In the genomic region with DNA sequence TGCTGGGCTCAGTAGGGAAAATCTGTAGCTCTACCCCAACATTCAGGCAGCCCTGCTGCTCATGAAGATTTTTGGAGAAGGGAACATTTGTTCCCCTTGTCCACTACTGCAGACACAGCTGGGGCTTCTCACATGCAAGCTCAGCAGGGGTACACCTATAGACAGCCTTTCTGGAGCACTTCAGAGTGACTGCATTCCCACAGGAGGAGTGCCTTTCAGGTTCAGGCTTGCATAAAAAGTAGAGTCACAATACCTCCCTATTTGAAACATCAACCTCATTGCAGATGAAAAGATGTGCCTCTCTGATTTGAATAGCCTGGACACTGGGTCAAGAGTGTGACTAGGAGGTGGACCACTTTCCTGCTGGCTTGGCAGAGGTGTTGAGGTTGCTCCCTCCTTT, we compare ENCODE assay signal across 32 cellular contexts.
"Had no signal": no experiment of that assay in that cellular context is flagged by ENCODE, and none has a peak within 500 bp of the region (broad histone marks: within the 10 kb centered on the region; RNA-seq: fewer than 3 reads in every experiment).

No MANE protein-coding gene starts in this region.

- H3K9me3 ChIP-seq: adrenal gland, body of pancreas, colonic mucosa, esophagus squamous epithelium had no signal

- H3K27ac Mint-ChIP-seq: activated B cell treated with CpG ODN at 0.5 μM for 24 hours; activated CD8-positive, alpha-beta T cell treated with anti-CD3 and anti-CD28 coated beads for 36 hours; activated naive CD4-positive, alpha-beta T cell treated with anti-CD3 and anti-CD28 coated beads for 36 hours; activated naive CD4-positive, alpha-beta T cell treated with anti-CD3 and anti-CD28 coated beads, Interleukin-2, amount 50 U/mL, for 24 hours; activated naive CD8-positive, alpha-beta T cell treated with anti-CD3 and anti-CD28 coated beads for 36 hours; activated naive CD8-positive, alpha-beta T cell treated with anti-CD3 and anti-CD28 coated beads, Interleukin-2, amount 50 U/mL, for 24 hours; activated T-helper 1 cell treated with anti-CD3 and anti-CD28 coated beads, Interleukin-12 subunit alpha, Interleukin-12 subunit beta, Interleukin-2, Interleukin-4 antibody, amounts not matched to agents 30 ng/mL and 10 ng/mL and 1 ng/mL, durations not matched to agents 14 hours and 24 hours and 36 hours; activated T-helper 2 cell treated with anti-CD3 and anti-CD28 coated beads, Interferon-gamma antibody, Interleukin-2, Interleukin-4, amounts not matched to agents 10 μg/mL and 5 μg/mL and 100 μg/mL, durations not matched to agents 14 hours and 24 hours and 36 hours; endodermal cell; T-helper 17 cell; T-helper 2 cell treated with Interferon-gamma antibody and Interleukin-4, amounts not matched to agents 5 μg/mL and 100 μg/mL, for 36 hours had no signal

- H3K36me3 ChIP-seq: adrenal gland, cardiac muscle cell, colonic mucosa, esophagus squamous epithelium, WERI-Rb-1 had no signal

- H3K27me3 ChIP-seq: body of pancreas, cardiac muscle cell, colonic mucosa, esophagus squamous epithelium had no signal

- H3K4me1 Mint-ChIP-seq: activated B cell treated with CpG ODN at 0.5 μM for 24 hours; activated naive CD4-positive, alpha-beta T cell treated with anti-CD3 and anti-CD28 coated beads, Interleukin-2, amount 50 U/mL, for 24 hours; activated naive CD8-positive, alpha-beta T cell treated with anti-CD3 and anti-CD28 coated beads for 36 hours; activated naive CD8-positive, alpha-beta T cell treated with anti-CD3 and anti-CD28 coated beads, Interleukin-2, amount 50 U/mL, for 24 hours; endodermal cell; T-helper 17 cell had no signal

- H3K36me3 Mint-ChIP-seq: activated naive CD4-positive, alpha-beta T cell treated with anti-CD3 and anti-CD28 coated beads, Interleukin-2, amount 50 U/mL, for 24 hours; activated naive CD8-positive, alpha-beta T cell treated with anti-CD3 and anti-CD28 coated beads for 36 hours had no signal

- H3K4me3 Mint-ChIP-seq: activated B cell treated with CpG ODN at 0.5 μM for 24 hours; activated CD8-positive, alpha-beta T cell treated with anti-CD3 and anti-CD28 coated beads for 36 hours; activated naive CD4-positive, alpha-beta T cell treated with anti-CD3 and anti-CD28 coated beads for 36 hours; activated naive CD4-positive, alpha-beta T cell treated with anti-CD3 and anti-CD28 coated beads, Interleukin-2, amount 50 U/mL, for 24 hours; activated naive CD8-positive, alpha-beta T cell treated with anti-CD3 and anti-CD28 coated beads for 36 hours; activated naive CD8-positive, alpha-beta T cell treated with anti-CD3 and anti-CD28 coated beads, Interleukin-2, amount 50 U/mL, for 24 hours; activated T-cell treated with anti-CD3 and anti-CD28 coated beads, Interleukin-2, amount 50 U/mL, for 4 hours; activated T-helper 1 cell treated with anti-CD3 and anti-CD28 coated beads, Interleukin-12 subunit alpha, Interleukin-12 subunit beta, Interleukin-2, Interleukin-4 antibody, amounts not matched to agents 30 ng/mL and 10 ng/mL and 1 ng/mL, durations not matched to agents 14 hours and 24 hours and 36 hours; endodermal cell; T-helper 17 cell; T-helper 2 cell treated with Interferon-gamma antibody and Interleukin-4, amounts not matched to agents 5 μg/mL and 100 μg/mL, for 36 hours had no signal

- H3K9me3 Mint-ChIP-seq: activated B cell treated with CpG ODN at 0.5 μM for 24 hours; activated CD8-positive, alpha-beta T cell treated with anti-CD3 and anti-CD28 coated beads for 36 hours; activated naive CD4-positive, alpha-beta T cell treated with anti-CD3 and anti-CD28 coated beads for 36 hours; activated naive CD4-positive, alpha-beta T cell treated with anti-CD3 and anti-CD28 coated beads, Interleukin-2, amount 50 U/mL, for 24 hours; activated naive CD8-positive, alpha-beta T cell treated with anti-CD3 and anti-CD28 coated beads for 36 hours; activated naive CD8-positive, alpha-beta T cell treated with anti-CD3 and anti-CD28 coated beads, Interleukin-2, amount 50 U/mL, for 24 hours; activated T-cell treated with anti-CD3 and anti-CD28 coated beads, Interleukin-2, amount 50 U/mL, for 4 hours; activated T-helper 1 cell treated with anti-CD3 and anti-CD28 coated beads, Interleukin-12 subunit alpha, Interleukin-12 subunit beta, Interleukin-2, Interleukin-4 antibody, amounts not matched to agents 30 ng/mL and 10 ng/mL and 1 ng/mL, durations not matched to agents 14 hours and 24 hours and 36 hours; activated T-helper 2 cell treated with anti-CD3 and anti-CD28 coated beads, Interferon-gamma antibody, Interleukin-2, Interleukin-4, amounts not matched to agents 10 μg/mL and 5 μg/mL and 100 μg/mL, durations not matched to agents 14 hours and 24 hours and 36 hours; T-helper 2 cell treated with Interferon-gamma antibody and Interleukin-4, amounts not matched to agents 5 μg/mL and 100 μg/mL, for 36 hours had no signal

- DNase-seq: activated B cell treated with CpG ODN at 0.5 μM for 24 hours; activated CD4-positive, alpha-beta T cell treated with anti-CD3 and anti-CD28 coated beads for 48 hours; activated CD4-positive, alpha-beta T cell treated with anti-CD3 and anti-CD28 coated beads, Interleukin-2, amount 50 U/mL, for 1 hour; activated CD4-positive, alpha-beta T cell treated with anti-CD3 and anti-CD28 coated beads, Interleukin-2, amount 50 U/mL, for 48 hours; activated CD8-positive, alpha-beta memory T cell treated with anti-CD3 and anti-CD28 coated beads for 24 hours; activated CD8-positive, alpha-beta T cell treated with anti-CD3 and anti-CD28 coated beads for 36 hours; activated effector memory CD4-positive, alpha-beta T cell treated with anti-CD3 and anti-CD28 coated beads, Interleukin-2, amount 50 U/mL, for 16 hours; activated naive CD4-positive, alpha-beta T cell treated with anti-CD3 and anti-CD28 coated beads for 36 hours; activated naive CD8-positive, alpha-beta T cell treated with anti-CD3 and anti-CD28 coated beads for 36 hours; activated naive CD8-positive, alpha-beta T cell treated with anti-CD3 and anti-CD28 coated beads, Interleukin-2, amount 50 U/mL, for 24 hours; activated T-cell treated with anti-CD3 and anti-CD28 coated beads, Interleukin-2, amount 50 U/mL, for 4 hours; adrenal gland; amygdala; aorta; body of pancreas; central memory CD4-positive, alpha-beta T cell; cerebellar nuclear complex; colonic mucosa; effector CD8-positive, alpha-beta T cell; endodermal cell; erythroblast; esophagus squamous epithelium; T-helper 1 cell; T-helper 17 cell; T1000; WERI-Rb-1 had no signal

- H3K4me1 ChIP-seq: adrenal gland, body of pancreas, colonic mucosa had no signal

- H3K27me3 Mint-ChIP-seq: activated B cell treated with CpG ODN at 0.5 μM for 24 hours; activated CD8-positive, alpha-beta T cell treated with anti-CD3 and anti-CD28 coated beads for 36 hours; T-helper 17 cell had no signal

- H3K4me3 ChIP-seq: adrenal gland, body of pancreas, cardiac muscle cell, colonic mucosa, esophagus squamous epithelium had no signal

- H3K27ac ChIP-seq: adrenal gland, body of pancreas, cardiac muscle cell, colonic mucosa, WERI-Rb-1 had no signal

- ATAC-seq: activated CD4-positive, CD25-positive, alpha-beta regulatory T cell treated with anti-CD3 and anti-CD28 coated beads, Interleukin-2, amount 50 U/mL, for 24 hours; activated CD8-positive, alpha-beta T cell treated with anti-CD3 and anti-CD28 coated beads for 36 hours; activated naive CD8-positive, alpha-beta T cell treated with anti-CD3 and anti-CD28 coated beads, Interleukin-2, amount 50 U/mL, for 24 hours; activated T-cell treated with anti-CD3 and anti-CD28 coated beads, Interleukin-2, amount 50 U/mL, for 4 hours; body of pancreas; T-helper 17 cell had no signal
